Comparison of ENCODE assay signal across 20 cellular contexts in the genomic region with DNA sequence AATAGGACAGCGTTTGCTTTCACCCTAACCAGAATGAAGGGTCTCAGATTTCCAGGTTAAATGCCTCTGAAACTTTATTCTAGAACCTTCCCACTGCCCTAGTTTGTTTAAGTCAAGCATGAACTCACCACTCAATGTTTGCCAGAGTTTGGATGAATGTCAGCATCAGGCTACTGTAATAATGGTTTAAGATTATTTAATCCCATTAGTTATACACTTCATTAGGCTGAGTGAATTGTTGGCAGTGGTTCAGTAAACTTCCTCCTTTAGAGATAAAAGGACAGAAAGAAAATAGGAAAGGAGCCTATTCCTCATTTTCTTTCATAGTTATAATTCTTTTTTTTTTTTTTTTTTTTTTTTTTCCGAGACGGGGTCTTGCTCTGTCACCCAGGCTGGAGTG.
"Had no signal": no experiment of that assay in that cellular context is flagged by ENCODE, and none has a peak within 500 bp of the region (broad histone marks: within the 10 kb centered on the region; RNA-seq: fewer than 3 reads in every experiment).

No MANE protein-coding gene starts in this region.

- H3K27ac Mint-ChIP-seq: activated naive CD8-positive, alpha-beta T cell treated with anti-CD3 and anti-CD28 coated beads for 36 hours; activated T-helper 2 cell treated with anti-CD3 and anti-CD28 coated beads, Interferon-gamma antibody, Interleukin-2, Interleukin-4, amounts not matched to agents 10 μg/mL and 5 μg/mL and 100 μg/mL, durations not matched to agents 14 hours and 24 hours and 36 hours; naive thymus-derived CD4-positive, alpha-beta T cell had no signal

- H3K36me3 ChIP-seq: gastroesophageal sphincter, heart right ventricle, left ventricle myocardium inferior, upper lobe of left lung had no signal

- H3K4me1 Mint-ChIP-seq: activated naive CD8-positive, alpha-beta T cell treated with anti-CD3 and anti-CD28 coated beads for 36 hours; naive thymus-derived CD4-positive, alpha-beta T cell had no signal

- DNase-seq: activated CD4-positive, alpha-beta T cell treated with anti-CD3 and anti-CD28 coated beads for 1 hour; activated CD4-positive, alpha-beta T cell treated with anti-CD3 and anti-CD28 coated beads, Interleukin-2, amount 50 U/mL, for 4 hours; activated CD8-positive, alpha-beta memory T cell treated with anti-CD3 and anti-CD28 coated beads, Interleukin-2, amount 50 U/mL, for 48 hours; activated naive CD4-positive, alpha-beta T cell treated with Interleukin-2 at 50 U/mL for 16 hours; activated naive CD8-positive, alpha-beta T cell treated with anti-CD3 and anti-CD28 coated beads for 36 hours; activated T-cell treated with anti-CD3 and anti-CD28 coated beads, Interleukin-2, amount 50 U/mL, for 4 hours; cerebellar nuclear complex; heart right ventricle; left ventricle myocardium inferior; naive thymus-derived CD4-positive, alpha-beta T cell; retina; stimulated activated CD4-positive, alpha-beta T cell treated with anti-CD3 and anti-CD28 coated beads, Interleukin-4, amount 100 ng/mL, for 1 hour; stimulated activated naive CD4-positive, alpha-beta T cell; T-helper 1 cell; testis; upper lobe of left lung had no signal

- H3K27ac ChIP-seq: coronary artery, epithelial cell of prostate, gastroesophageal sphincter, heart right ventricle, left ventricle myocardium inferior, testis, upper lobe of left lung had no signal

- H3K27me3 Mint-ChIP-seq: activated naive CD8-positive, alpha-beta T cell treated with anti-CD3 and anti-CD28 coated beads for 36 hours had no signal

- H3K4me3 Mint-ChIP-seq: activated naive CD8-positive, alpha-beta T cell treated with anti-CD3 and anti-CD28 coated beads for 36 hours; activated T-cell treated with anti-CD3 and anti-CD28 coated beads, Interleukin-2, amount 50 U/mL, for 4 hours; naive thymus-derived CD4-positive, alpha-beta T cell had no signal

- H3K36me3 Mint-ChIP-seq: activated naive CD8-positive, alpha-beta T cell treated with anti-CD3 and anti-CD28 coated beads for 36 hours had no signal

- H3K4me3 ChIP-seq: coronary artery, gastroesophageal sphincter, heart right ventricle, left ventricle myocardium inferior, testis, upper lobe of left lung had no signal

- H3K9me3 ChIP-seq: gastroesophageal sphincter, heart right ventricle, left ventricle myocardium inferior, testis, upper lobe of left lung had no signal

- H3K9me3 Mint-ChIP-seq: activated naive CD8-positive, alpha-beta T cell treated with anti-CD3 and anti-CD28 coated beads for 36 hours; activated T-cell treated with anti-CD3 and anti-CD28 coated beads, Interleukin-2, amount 50 U/mL, for 4 hours; activated T-helper 2 cell treated with anti-CD3 and anti-CD28 coated beads, Interferon-gamma antibody, Interleukin-2, Interleukin-4, amounts not matched to agents 10 μg/mL and 5 μg/mL and 100 μg/mL, durations not matched to agents 14 hours and 24 hours and 36 hours had no signal

- H3K27me3 ChIP-seq: gastroesophageal sphincter, heart right ventricle, testis, upper lobe of left lung had no signal
